In the genomic region with DNA sequence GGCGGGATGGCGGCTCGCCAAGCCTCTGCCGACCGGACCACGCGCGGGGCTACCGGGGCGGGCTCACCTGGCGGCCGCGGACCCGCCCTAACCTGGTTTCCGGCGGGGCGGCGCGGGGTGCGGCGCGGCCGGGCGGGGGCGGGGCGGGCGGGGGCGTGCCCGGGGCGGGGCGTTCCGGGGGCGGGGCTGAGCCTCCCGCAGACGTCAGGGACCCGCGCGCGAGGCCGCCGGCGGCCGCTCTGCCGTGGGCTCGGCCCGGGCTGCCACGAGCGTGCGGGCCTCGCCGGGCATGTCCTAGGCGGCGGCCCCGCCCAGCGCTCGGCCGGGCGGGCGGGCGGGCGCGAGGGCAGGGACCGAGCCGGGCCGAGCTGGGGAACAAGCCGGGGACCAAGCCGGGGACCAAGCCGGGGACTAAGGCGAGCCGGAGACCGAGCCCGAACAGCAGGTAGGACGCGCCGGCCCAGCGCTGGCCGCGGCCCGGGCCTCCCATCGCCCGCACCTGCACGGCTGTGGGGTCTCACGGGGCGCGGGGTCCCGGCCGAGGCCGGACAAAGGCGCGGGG, we compare ENCODE assay signal across 8 cellular contexts. TPM values are rescaled to one million over a fixed set of nuclear protein-coding genes. Genes with fewer than 3 reads are reported as not detected.
DNase-seq lines count a peak whose midpoint lies in the region; ATAC-seq and TF ChIP-seq lines count a peak whose summit lies in the region.

Gene CEP170B, plus strand, starts transcription at position 200 of the 562 bp plus-strand sequence. CDS start 3,183 bp downstream, outside the sequence.

- no peak for TF ChIP-seq CTCF in epithelial cell of proximal tubule (conservative IDR thresholded peaks at IDR 0.05; ENCODE audit: low read depth, low read length)

- peaks cover 2% of the 10 kb centered on the region for H3K4me1 Mint-ChIP-seq in activated CD8-positive, alpha-beta memory T cell treated with anti-CD3 and anti-CD28 coated beads, Interleukin-2, amount 10 ng/mL, durations not matched to agents 7 days and 5 days

- peaks cover 15% of the 10 kb centered on the region for H3K27me3 Mint-ChIP-seq in activated CD8-positive, alpha-beta memory T cell treated with anti-CD3 and anti-CD28 coated beads, Interleukin-2, amount 10 ng/mL, durations not matched to agents 7 days and 5 days

- H3K27ac Mint-ChIP-seq in activated CD8-positive, alpha-beta memory T cell treated with anti-CD3 and anti-CD28 coated beads, Interleukin-2, amount 10 ng/mL, durations not matched to agents 7 days and 5 days, result no peak within 1 kb of the TSS

- DNase-seq in Daoy (ENCODE audit: low read depth), result peak; percentile 58
- peak; percentile 77 for DNase-seq in LoVo (ENCODE audit: low spot score)
- DNase-seq in activated CD8-positive, alpha-beta memory T cell treated with anti-CD3 and anti-CD28 coated beads, Interleukin-2, amount 10 ng/mL, durations not matched to agents 7 days and 5 days, result peak; percentile 50
- DNase-seq in epithelial cell of proximal tubule (ENCODE audit: low read depth), result no peak
- peak; percentile 32 for DNase-seq in mucosa of gallbladder (ENCODE audit: low spot score)

- H3K36me3 Mint-ChIP-seq in activated CD8-positive, alpha-beta memory T cell treated with anti-CD3 and anti-CD28 coated beads, Interleukin-2, amount 10 ng/mL, durations not matched to agents 7 days and 5 days, result no peaks in the 10 kb centered on the region

- H3K27ac ChIP-seq in temporal lobe (ENCODE audit: low read depth, low read length), result no peak within 1 kb of the TSS

- peak within 1 kb of the TSS; percentile 91 for H3K4me3 ChIP-seq in epithelial cell of proximal tubule (ENCODE audit: low read depth, low read length)

- peak within 1 kb of the TSS; percentile 39 for H3K4me3 Mint-ChIP-seq in activated CD8-positive, alpha-beta memory T cell treated with anti-CD3 and anti-CD28 coated beads, Interleukin-2, amount 10 ng/mL, durations not matched to agents 7 days and 5 days

- CTCF ChIA-PET in activated CD8-positive, alpha-beta memory T cell treated with anti-CD3 and anti-CD28 coated beads, Interleukin-2, amount 10 ng/mL, durations not matched to agents 7 days and 5 days (lab: Charles Lee), result interaction anchor here (0.8 to 1.1 kb wide), 2 partner anchors 39 to 96 kb away, joined by 3 read pairs; no protein-coding TSS in a partner anchor

- peak; percentile 83 for ATAC-seq in activated CD8-positive, alpha-beta memory T cell treated with anti-CD3 and anti-CD28 coated beads, Interleukin-2, amount 10 ng/mL, durations not matched to agents 7 days and 5 days
- ATAC-seq in GM19328 (IDR thresholded peaks at IDR 0.05; ENCODE audit: unreplicated experiment), result no peak
- ATAC-seq in GM18498 (IDR thresholded peaks at IDR 0.05; ENCODE audit: unreplicated experiment), result no peak

- no peaks in the 10 kb centered on the region for H3K9me3 Mint-ChIP-seq in activated CD8-positive, alpha-beta memory T cell treated with anti-CD3 and anti-CD28 coated beads, Interleukin-2, amount 10 ng/mL, durations not matched to agents 7 days and 5 days (ENCODE audit: low read depth)

RNA-seq across cellular contexts. Expression of gene CEP170B, which starts in this region (rescaled TPM):
- total RNA-seq in Daoy (2014; rRNA removed; shearing (Covaris generic)), result 13.5 and 16.7 TPM in 2 replicates
- 1 to 10 TPM; 4.6 to 8.5 TPM for total RNA-seq in activated CD8-positive, alpha-beta memory T cell treated with anti-CD3 and anti-CD28 coated beads, Interleukin-2, amount 10 ng/mL, durations not matched to agents 7 days and 5 days
- total RNA-seq in epithelial cell of proximal tubule (28.9 and 30.9 TPM in 2 replicates), mucosa of gallbladder (95.6 TPM), temporal lobe (18.2 TPM)
